In genomic region chr4:77745792-77746191, GRCh38 we compare ENCODE assay signal across 15 cellular contexts.
"Had no signal": no experiment of that assay in that cellular context is flagged by ENCODE, and none has a peak within 500 bp of the region (broad histone marks: within the 10 kb centered on the region; RNA-seq: fewer than 3 reads in every experiment).

No MANE protein-coding gene starts in this region.

- H3K9ac ChIP-seq: parathyroid adenoma had no signal

- ATAC-seq: stimulated activated naive B cell treated with anti-CD40 and anti-IgM and Interleukin-4, amounts not matched to agents 10 μg/mL and 1 μg/mL and 100 μg/mL, for 72 hours; WTC11 had no signal

- H3K4me1 Mint-ChIP-seq: WTC11 had no signal

- H3K9me3 ChIP-seq: tibial artery had no signal

- H3K27ac Mint-ChIP-seq: stimulated activated naive B cell treated with anti-CD40 and anti-IgM and Interleukin-4, amounts not matched to agents 10 μg/mL and 1 μg/mL and 100 μg/mL, for 72 hours; WTC11 had no signal

- FAIRE-seq: TTC549, urothelium cell line had no signal

- H3K4me3 ChIP-seq: tibial artery had no signal

- H3K27me3 Mint-ChIP-seq: stimulated activated naive B cell treated with anti-CD40 and anti-IgM and Interleukin-4, amounts not matched to agents 10 μg/mL and 1 μg/mL and 100 μg/mL, for 72 hours had no signal

- H3K4me3 Mint-ChIP-seq: stimulated activated naive B cell treated with anti-CD40 and anti-IgM and Interleukin-4, amounts not matched to agents 10 μg/mL and 1 μg/mL and 100 μg/mL, for 72 hours; WTC11 had no signal

- H2AFZ ChIP-seq: parathyroid adenoma had no signal

- H3K4me1 ChIP-seq: parathyroid adenoma, tibial artery had no signal

- H3K27me3 ChIP-seq: tibial artery had no signal

- H3K27ac ChIP-seq: parathyroid adenoma, tibial artery had no signal

- DNase-seq: activated CD4-positive, alpha-beta T cell treated with anti-CD3 and anti-CD28 coated beads for 48 hours; activated naive CD4-positive, alpha-beta T cell treated with anti-CD3 and anti-CD28 coated beads, Interleukin-2, amount 50 U/mL, for 16 hours; effector CD8-positive, alpha-beta T cell; foreskin fibroblast; hippocampal formation; midbrain; retina; stimulated activated CD4-positive, alpha-beta T cell treated with anti-CD3 and anti-CD28 coated beads, Interleukin-15, amount 100 ng/mL, for 24 hours; stimulated activated CD4-positive, alpha-beta T cell treated with anti-CD3 and anti-CD28 coated beads, Interleukin-4, amount 100 ng/mL, for 1 hour; stimulated activated naive B cell treated with anti-CD40 and anti-IgM and Interleukin-4, amounts not matched to agents 10 μg/mL and 1 μg/mL and 100 μg/mL, for 72 hours; tibial artery had no signal
